7 cellular contexts compared by ENCODE assay signal in the genomic region with DNA sequence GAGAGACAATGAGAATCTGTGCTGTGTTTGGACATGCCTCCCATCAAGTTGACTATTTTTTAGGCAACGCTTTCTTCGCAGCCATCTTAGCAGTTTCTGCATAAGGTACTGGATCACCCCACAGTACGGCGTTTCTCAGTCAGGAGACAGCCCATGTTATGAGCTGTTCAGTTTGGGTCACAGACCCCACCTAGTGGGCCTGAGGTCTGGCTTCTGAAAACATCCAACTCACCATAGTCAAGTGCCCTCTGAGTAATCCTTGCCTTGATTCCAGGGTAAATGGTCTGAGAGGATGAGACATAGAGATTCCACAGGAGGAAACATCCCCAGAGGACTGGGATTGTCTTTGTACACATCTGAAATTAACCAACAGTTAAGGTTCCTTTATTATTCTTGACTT. TPM values are rescaled to one million over a fixed set of nuclear protein-coding genes. Genes with fewer than 3 reads are reported as not detected.
"Had no signal": no experiment of that assay in that cellular context is flagged by ENCODE, and none has a peak within 500 bp of the region (broad histone marks: within the 10 kb centered on the region; RNA-seq: fewer than 3 reads in every experiment).

No MANE protein-coding gene starts in this region.

- DNase-seq: H9, HCEC 1CT, IMR-90, KG1 had no signal

- H3K4me3 ChIP-seq: GM23338, K562 had no signal

- ATAC-seq: GM23338, K562 had no signal

RNA-seq across cellular contexts. Expression of a gene that starts 7.2 kb away (rescaled TPM):
- total RNA-seq: GM23338, H1, H9, IMR-90, K562 had no signal
- polyA plus RNA-seq: GM23338, H1, IMR-90, K562 had no signal
